In the genomic region with DNA sequence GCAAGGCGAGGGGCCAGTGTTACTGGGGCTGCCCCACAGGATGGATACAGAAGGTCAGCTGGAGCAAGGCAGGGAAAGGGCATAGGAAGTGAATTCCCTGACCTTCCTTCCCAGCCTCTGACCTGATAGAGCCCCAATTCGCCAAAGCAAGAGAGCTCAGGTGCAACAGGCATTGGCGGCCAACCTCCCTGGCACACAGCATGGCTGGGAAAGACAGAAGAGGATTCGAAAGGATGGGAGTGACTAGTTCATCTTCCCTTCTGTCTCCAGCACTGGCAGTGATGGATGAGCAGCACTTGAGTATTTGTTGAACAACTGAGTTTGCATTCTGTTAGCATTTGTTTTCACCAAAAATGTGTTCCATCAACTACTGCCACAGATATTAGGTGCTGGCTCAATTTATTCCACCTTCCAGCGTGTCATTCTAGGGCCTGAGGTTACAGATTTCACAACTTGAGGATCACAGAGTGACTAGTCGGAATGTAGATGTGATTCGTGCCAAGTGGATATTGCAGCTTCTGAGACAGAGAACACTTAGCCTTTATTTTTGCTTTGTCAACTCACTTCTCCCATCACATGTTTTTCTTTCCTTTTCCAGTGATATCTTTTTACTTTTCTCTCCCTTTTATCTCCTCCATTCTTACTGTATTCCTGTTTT, we compare ENCODE assay signal across 1 cellular context.
TF ChIP-seq lines count a peak whose summit lies in the region.

No MANE protein-coding gene starts in this region.

TF ChIP-seq in SK-N-SH, 30 proteins besides CTCF, POLR2A, EP300 and RAD21 (continued from another document):
- TF ChIP-seq, protein P1, sequence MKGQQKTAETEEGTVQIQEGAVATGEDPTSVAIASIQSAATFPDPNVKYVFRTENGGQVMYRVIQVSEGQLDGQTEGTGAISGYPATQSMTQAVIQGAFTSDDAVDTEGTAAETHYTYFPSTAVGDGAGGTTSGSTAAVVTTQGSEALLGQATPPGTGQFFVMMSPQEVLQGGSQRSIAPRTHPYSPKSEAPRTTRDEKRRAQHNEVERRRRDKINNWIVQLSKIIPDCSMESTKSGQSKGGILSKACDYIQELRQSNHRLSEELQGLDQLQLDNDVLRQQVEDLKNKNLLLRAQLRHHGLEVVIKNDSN (IDR thresholded peaks at IDR 0.05; ENCODE audit: borderline replicate concordance, low read depth), result no peak
- TF ChIP-seq FOXJ3 (CRISPR knock-in tag; IDR thresholded peaks at IDR 0.05), result no peak
- no peak for TF ChIP-seq POLR2AphosphoS5 (IDR thresholded peaks at IDR 0.05; ENCODE audit: low read depth, low read length)
- TF ChIP-seq TEAD4 (IDR thresholded peaks at IDR 0.05; ENCODE audit: borderline replicate concordance, insufficient read depth), result no peak
- no peak for TF ChIP-seq TAF1 (IDR thresholded peaks at IDR 0.05; ENCODE audit: borderline replicate concordance, low read depth, low read length)
